ENCODE assay signal across 8 cellular contexts in genomic region chr3:104564045-104564643, GRCh38.
DNase-seq lines count a peak whose midpoint lies in the region; ATAC-seq and TF ChIP-seq lines count a peak whose summit lies in the region.

No MANE protein-coding gene starts in this region.

- ATAC-seq in left cardiac atrium (no peak), Right ventricle myocardium superior (ENCODE audit: poor library complexity) (no peak), gastroesophageal sphincter (no peak), HG02678 (IDR thresholded peaks at IDR 0.05; ENCODE audit: unreplicated experiment) (no peak), GM19035 (IDR thresholded peaks at IDR 0.05; ENCODE audit: unreplicated experiment) (no peak)
- no peak for ATAC-seq in activated T-cell treated with anti-CD3 and anti-CD28 coated beads, Interleukin-2, amount 50 U/mL, for 72 hours (replicated peaks in 1 of 2)

- no peaks in the 10 kb centered on the region for H4K20me1 ChIP-seq in PC-9 (ENCODE audit: insufficient read depth)

- intact Hi-C loops in left cardiac atrium (cut with DNase I), result no loop called here
- intact Hi-C loops in Right ventricle myocardium superior (cut with DNase I), result no loop called here
- intact Hi-C loops in PC-9 (cut with micrococcal nuclease; ENCODE audit: unreplicated experiment), result loop anchor here (1.0 to 10.0 kb wide), 2 partner anchors 802 to 951 kb away; partner anchors contain the start of gene ALCAM

- H3F3A ChIP-seq in PC-9 (ENCODE audit: insufficient read depth, low read depth), result no peaks in the 10 kb centered on the region

- H3K27ac ChIP-seq in PC-9 (no peak overlapping the region), gastroesophageal sphincter (no peak overlapping the region)

- H3K9me3 ChIP-seq in PC-9 (ENCODE audit: insufficient read depth, low read depth), result no peaks in the 10 kb centered on the region; the same call in 1 of the 2 replicates
- H3K9me3 ChIP-seq in gastroesophageal sphincter, result no peaks in the 10 kb centered on the region

- H3K36me3 Mint-ChIP-seq in activated T-cell treated with anti-CD3 and anti-CD28 coated beads, Interleukin-2, amount 50 U/mL, for 72 hours (ENCODE audit: insufficient read depth in 2 of 2), result no peaks in the 10 kb centered on the region

- no peak for TF ChIP-seq POLR2A in gastroesophageal sphincter (IDR thresholded peaks at IDR 0.05)

- H3K36me3 ChIP-seq in PC-9 (ENCODE audit: low read depth) (no peaks in the 10 kb centered on the region), gastroesophageal sphincter (no peaks in the 10 kb centered on the region)

- no peak overlapping the region for H2AFZ ChIP-seq in PC-9

- 53 to 59% methylated on average over 6 of the region's 6 CpGs for WGBS in gastroesophageal sphincter (ENCODE audit: low coverage in 1 of 2), 2 donors

- TF ChIP-seq EP300 in gastroesophageal sphincter (IDR thresholded peaks at IDR 0.05), result no peak

- H3K9me3 Mint-ChIP-seq in activated T-cell treated with anti-CD3 and anti-CD28 coated beads, Interleukin-2, amount 50 U/mL, for 72 hours, result no peaks in the 10 kb centered on the region

- no peaks in the 10 kb centered on the region for H3K79me2 ChIP-seq in PC-9 (ENCODE audit: low read depth)

- H3K4me1 Mint-ChIP-seq in activated T-cell treated with anti-CD3 and anti-CD28 coated beads, Interleukin-2, amount 50 U/mL, for 72 hours (ENCODE audit: low read depth), result no peaks in the 10 kb centered on the region

- peak; percentile 96 for TF ChIP-seq CTCF in PC-9 (conservative IDR thresholded peaks at IDR 0.05)
- peak in 3 of 4 experiments; percentile 45 to 65 (median 46) for TF ChIP-seq CTCF in gastroesophageal sphincter (IDR thresholded peaks at IDR 0.05)

- H3K27me3 Mint-ChIP-seq in activated T-cell treated with anti-CD3 and anti-CD28 coated beads, Interleukin-2, amount 50 U/mL, for 72 hours (ENCODE audit: low read depth), result no peaks in the 10 kb centered on the region

- H3K27me3 ChIP-seq in PC-9 (ENCODE audit: insufficient read depth, low read depth) (no peaks in the 10 kb centered on the region), gastroesophageal sphincter (no peaks in the 10 kb centered on the region)

- no peak overlapping the region for H3K4me2 ChIP-seq in PC-9

- POLR2A ChIA-PET in PC-9 (lab: Charles Lee; ENCODE audit: unreplicated experiment), result no interaction called here

- H3K4me3 Mint-ChIP-seq in activated T-cell treated with anti-CD3 and anti-CD28 coated beads, Interleukin-2, amount 50 U/mL, for 72 hours, result no peak overlapping the region

- H3K4me1 ChIP-seq in PC-9 (replicated peaks; ENCODE audit: insufficient read depth) (no peaks in the 10 kb centered on the region), gastroesophageal sphincter (no peaks in the 10 kb centered on the region)

- no peak overlapping the region for H3K27ac Mint-ChIP-seq in activated T-cell treated with anti-CD3 and anti-CD28 coated beads, Interleukin-2, amount 50 U/mL, for 72 hours

- H3K4me3 ChIP-seq in PC-9 (no peak overlapping the region), gastroesophageal sphincter (no peak overlapping the region)

- no TSS peak for BruUV-seq in PC-9 (replicated peaks; lab: Mats Ljungman, UMichigan)

- peak; percentile 37 for DNase-seq in left cardiac atrium
- no peak for DNase-seq in Right ventricle myocardium superior
- peak; percentile 41 to 66 for DNase-seq in PC-9
- DNase-seq in activated T-cell treated with anti-CD3 and anti-CD28 coated beads, Interleukin-2, amount 50 U/mL, for 72 hours, result peak; percentile 47 to 63
- peak; percentile 51 for DNase-seq in stimulated activated CD4-positive, alpha-beta T cell treated with anti-CD3 and anti-CD28 coated beads, Interleukin-12 subunit alpha, Interleukin-12 subunit beta, amount 100 ng/mL, for 4 hours

- CTCF ChIA-PET in PC-9 (lab: Charles Lee), result interaction anchor here (0.6 kb wide), 1 partner anchor 462 kb away, joined by 11 read pairs; no protein-coding TSS in a partner anchor

- no peaks in the 10 kb centered on the region for H3K9me2 ChIP-seq in PC-9 (ENCODE audit: insufficient read depth)
